Comparison of ENCODE assay signal across 19 cellular contexts in the genomic region with DNA sequence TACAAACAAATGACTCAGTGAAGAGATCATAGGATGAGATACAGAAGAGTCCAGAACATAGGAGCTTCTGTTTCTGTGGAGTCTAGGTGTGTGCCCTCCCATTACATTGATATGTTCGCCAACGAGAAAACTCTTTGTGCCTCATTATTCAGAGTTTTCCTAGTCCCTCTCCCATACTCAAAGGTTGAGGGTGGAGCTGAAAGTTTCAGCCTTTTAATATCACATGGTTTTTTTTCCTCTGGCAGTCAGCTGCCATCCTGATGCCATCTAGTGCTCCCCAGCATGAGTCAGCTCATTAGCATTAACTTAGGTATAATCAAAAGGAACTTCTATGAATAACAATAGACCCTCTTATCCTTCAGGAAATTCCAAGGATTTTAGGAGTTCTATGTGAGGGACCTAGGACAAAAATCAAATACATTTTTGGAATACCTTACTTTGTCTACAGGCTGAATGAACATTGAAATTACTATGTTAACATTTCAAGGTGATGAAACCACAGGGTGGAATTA.
DNase-seq lines count a peak whose midpoint lies in the region; ATAC-seq, FAIRE-seq and TF ChIP-seq lines count a peak whose summit lies in the region.
"Had no signal": no experiment of that assay in that cellular context is flagged by ENCODE, and none has a peak within 500 bp of the region (broad histone marks: within the 10 kb centered on the region; RNA-seq: fewer than 3 reads in every experiment).

No MANE protein-coding gene starts in this region.

- H3K4me1 ChIP-seq in H9 (ENCODE audit: insufficient read depth, low read length) (peaks cover 7% of the 10 kb centered on the region; the same call in 1 of the 2 replicates), SJSA1 (replicated peaks) (peaks cover 30% of the 10 kb centered on the region), pancreas (no peaks in the 10 kb centered on the region)
- H3K4me1 ChIP-seq: body of pancreas, heart right ventricle had no signal

- ATAC-seq in pancreas: no peak
- ATAC-seq: body of pancreas; effector memory CD8-positive, alpha-beta T cell; heart right ventricle had no signal

- peak overlapping the region; percentile 60; the same call in 1 of the 2 replicates for H3K4ac ChIP-seq in H9 (ENCODE audit: low read depth, low read length)

- peaks cover 25 to 29% of the 10 kb centered on the region in 2 experiments for H3K4me1 Mint-ChIP-seq in H9
- H3K4me1 Mint-ChIP-seq: mesothelial cell of epicardium had no signal

- peaks cover 34 to 43% of the 10 kb centered on the region in 2 experiments for H3K9me3 Mint-ChIP-seq in H9
- H3K9me3 Mint-ChIP-seq: activated T-helper 2 cell treated with anti-CD3 and anti-CD28 coated beads, Interferon-gamma antibody, Interleukin-2, Interleukin-4, amounts not matched to agents 10 μg/mL and 5 μg/mL and 100 μg/mL, durations not matched to agents 14 hours and 24 hours and 36 hours had no signal

- H3K9ac ChIP-seq in H9 (ENCODE audit: extremely low read depth, insufficient read length, low read length): peak overlapping the region; percentile 23

- H2BK5ac ChIP-seq in H9 (ENCODE audit: insufficient read length, low read length): peak overlapping the region; percentile 100

- H4K5ac ChIP-seq in H9 (ENCODE audit: insufficient read length, low read depth, low read length): peak overlapping the region; percentile 93

- no peaks in the 10 kb centered on the region for H3K36me3 ChIP-seq in SJSA1
- no peaks in the 10 kb centered on the region for H3K36me3 ChIP-seq in pancreas
- H3K36me3 ChIP-seq: heart right ventricle had no signal

- H3K4me2 ChIP-seq in H9 (ENCODE audit: insufficient read depth, insufficient read length, low read length): peak overlapping the region; percentile 33

- no peaks in the 10 kb centered on the region for H3K79me2 ChIP-seq in H9 (ENCODE audit: insufficient read depth, low read length)

- intact Hi-C loops in pancreas (cut with DNase I): no loop called here

- H4K91ac ChIP-seq in H9 (ENCODE audit: insufficient read length, low read depth, low read length): peak overlapping the region; percentile 91

- WGBS in H9 (ENCODE audit: extremely low coverage, insufficient read length, low lambda C conversion rate): no CpG with 5 or more reads among the region's 2 CpGs
- 17 to 33% methylated on average over 2 of the region's 2 CpGs for WGBS in pancreas, 2 donors

- H3K4me3 ChIP-seq in SJSA1 (no peak overlapping the region), fibroblast of the aortic adventitia (ENCODE audit: low read depth, low read length) (no peak overlapping the region), pancreas (no peak overlapping the region)
- H3K4me3 ChIP-seq: body of pancreas, heart right ventricle had no signal

- no peak overlapping the region for H2AFZ ChIP-seq in H9 (ENCODE audit: low read length)

- no peak overlapping the region for H3K23ac ChIP-seq in H9 (ENCODE audit: insufficient read length, low read depth, low read length)

- H3K4me3 Mint-ChIP-seq in H9: no peak overlapping the region
- H3K4me3 Mint-ChIP-seq: CD4-positive, alpha-beta T cell; effector memory CD8-positive, alpha-beta T cell; mesothelial cell of epicardium had no signal

- peaks cover 13% of the 10 kb centered on the region for H3K9me3 ChIP-seq in H9 (ENCODE audit: control insufficient read depth, low read depth, low read length)
- no peaks in the 10 kb centered on the region for H3K9me3 ChIP-seq in SJSA1 (replicated peaks)
- no peaks in the 10 kb centered on the region for H3K9me3 ChIP-seq in pancreas
- H3K9me3 ChIP-seq: body of pancreas, heart right ventricle had no signal

- H3K27me3 ChIP-seq in H9 (ENCODE audit: insufficient read depth, low read length) (no peaks in the 10 kb centered on the region), SJSA1 (replicated peaks) (no peaks in the 10 kb centered on the region), pancreas (peaks cover 0 to 2% (median 0%) of the 10 kb centered on the region in 4 donors)
- H3K27me3 ChIP-seq: body of pancreas had no signal

- H2BK12ac ChIP-seq in H9 (ENCODE audit: insufficient read length, low read depth, low read length): no peak overlapping the region

- H3K18ac ChIP-seq in H9 (ENCODE audit: insufficient read length, low read depth, low read length): no peak overlapping the region

- DNase-seq in H9 (peak; percentile 36), SJSA1 (ENCODE audit: low read depth in 1 of 2, low spot score in 2 of 2) (peak; percentile 60 to 80), fibroblast of the aortic adventitia (ENCODE audit: low read depth) (peak; percentile 50), pulmonary artery endothelial cell (ENCODE audit: low read depth, low spot score) (peak; percentile 64), occipital lobe (lab: John Stamatoyannopoulos, UW) (no peak), GDM1 (lab: John Stamatoyannopoulos, UW) (no peak), GM10266 (ENCODE audit: extremely low spot score) (no peak), pancreas (no peak)
- DNase-seq: activated CD4-positive, alpha-beta T cell treated with anti-CD3 and anti-CD28 coated beads, Interleukin-2, amount 50 U/mL, for 48 hours; body of pancreas; CD4-positive, alpha-beta T cell; effector memory CD8-positive, alpha-beta T cell; heart right ventricle; NCI-H1694 treated with DMSO at 0.1 percent for 48 hours; NCI-H526 treated with DMSO at 0.1 percent for 48 hours; nucleus accumbens; T-helper 9 cell had no signal

- peak overlapping the region; percentile 90 for H2BK20ac ChIP-seq in H9 (ENCODE audit: low read depth, low read length, poor library complexity, severe bottlenecking)

- FAIRE-seq in pancreas (lab: Jason Lieb, UNC): no peak

- peak overlapping the region; percentile 90 for H4K8ac ChIP-seq in H9 (replicated peaks; ENCODE audit: insufficient read length, low read depth, low read length)

- no peaks in the 10 kb centered on the region for H3K79me1 ChIP-seq in H9 (ENCODE audit: insufficient read depth, low read depth, low read length, poor library complexity, severe bottlenecking)

- H3K27me3 Mint-ChIP-seq in H9 (ENCODE audit: low read depth): no peaks in the 10 kb centered on the region
- H3K27me3 Mint-ChIP-seq: CD4-positive, alpha-beta T cell; effector memory CD8-positive, alpha-beta T cell had no signal

- H2BK15ac ChIP-seq in H9 (ENCODE audit: low read depth, low read length): no peak overlapping the region

- H3K56ac ChIP-seq in H9 (ENCODE audit: insufficient read length, low read depth, low read length): peak overlapping the region; percentile 91

- H3T11ph ChIP-seq in H9 (ENCODE audit: low read length): peak overlapping the region; percentile 95

- no peak for TF ChIP-seq CTCF in H9 (conservative IDR thresholded peaks at IDR 0.05)
- no peak for TF ChIP-seq CTCF in fibroblast of the aortic adventitia (IDR thresholded peaks at IDR 0.05; ENCODE audit: insufficient read depth, low read length)
- TF ChIP-seq CTCF in GM10266 (IDR thresholded peaks at IDR 0.05; ENCODE audit: control insufficient read depth, insufficient read depth, low read depth, missing control alignments): no peak
- no peak for TF ChIP-seq CTCF in pancreas (IDR thresholded peaks at IDR 0.05)

- H3K27ac ChIP-seq in H9 (ENCODE audit: insufficient read length, low read depth, low read length) (peak overlapping the region; percentile 100), SJSA1 (peak overlapping the region; percentile 96), pancreas (no peak overlapping the region)
- H3K27ac ChIP-seq: body of pancreas, heart right ventricle had no signal

- no peaks in the 10 kb centered on the region for H4K20me1 ChIP-seq in H9 (ENCODE audit: control insufficient read depth, insufficient read depth, insufficient read length)

- no peak overlapping the region for H3K14ac ChIP-seq in H9 (ENCODE audit: insufficient read depth, low read length)

- H2AK5ac ChIP-seq in H9 (ENCODE audit: insufficient read length, low read length): peak overlapping the region; percentile 91

- no peak overlapping the region for H2BK120ac ChIP-seq in H9 (ENCODE audit: low read depth, low read length, poor library complexity, severe bottlenecking)

- H3K36me3 Mint-ChIP-seq in H9 (ENCODE audit: insufficient read depth in 1 of 3, low read depth in 3 of 3): peaks cover 33 to 49% (median 37%) of the 10 kb centered on the region in 3 experiments

- no peaks in the 10 kb centered on the region for H3K23me2 ChIP-seq in H9 (ENCODE audit: insufficient read length, low read depth, low read length, poor library complexity, severe bottlenecking)

- peak overlapping the region; percentile 91 to 98 (median 95) for H3K27ac Mint-ChIP-seq in H9
- H3K27ac Mint-ChIP-seq: activated T-helper 2 cell treated with anti-CD3 and anti-CD28 coated beads, Interferon-gamma antibody, Interleukin-2, Interleukin-4, amounts not matched to agents 10 μg/mL and 5 μg/mL and 100 μg/mL, durations not matched to agents 14 hours and 24 hours and 36 hours; CD4-positive, alpha-beta T cell; effector memory CD8-positive, alpha-beta T cell; mesothelial cell of epicardium had no signal

Comparison
In these comparisons a context has a peak if more than half of its experiments do, and no peak if none do; other contexts are left out.
1. DNase-seq: peak in H9 (single experiment), SJSA1 (2 of 2), fibroblast of the aortic adventitia (single experiment) and pulmonary artery endothelial cell (single experiment); none in occipital lobe (single experiment), GDM1 (single experiment), GM10266 (single experiment) and pancreas (0 of 6).
2. H3K27ac ChIP-seq: peak in H9 (single experiment) and SJSA1 (single experiment); none in pancreas (0 of 4).